Comparison of ENCODE assay signal across 7 cellular contexts in genomic region chr19:19123386-19123785, GRCh38.
"Had no signal": no experiment of that assay in that cellular context is flagged by ENCODE, and none has a peak within 500 bp of the region (broad histone marks: within the 10 kb centered on the region; RNA-seq: fewer than 3 reads in every experiment).

No MANE protein-coding gene starts in this region.

- H2AFZ ChIP-seq: GM23338 had no signal

- H3K4me1 Mint-ChIP-seq: GM23338 had no signal

- H3K27ac Mint-ChIP-seq: GM23338, H9 had no signal

- DNase-seq: H9, HCEC 1CT, IMR-90 had no signal

- FAIRE-seq: H1, H54, HTR-8/SVneo had no signal

- ATAC-seq: GM23338 had no signal

- H3K4me2 ChIP-seq: GM23338 had no signal

- H3K4me3 Mint-ChIP-seq: GM23338, H9 had no signal

- H3K4me3 ChIP-seq: GM23338 had no signal
